21 cellular contexts compared by ENCODE assay signal in the genomic region with DNA sequence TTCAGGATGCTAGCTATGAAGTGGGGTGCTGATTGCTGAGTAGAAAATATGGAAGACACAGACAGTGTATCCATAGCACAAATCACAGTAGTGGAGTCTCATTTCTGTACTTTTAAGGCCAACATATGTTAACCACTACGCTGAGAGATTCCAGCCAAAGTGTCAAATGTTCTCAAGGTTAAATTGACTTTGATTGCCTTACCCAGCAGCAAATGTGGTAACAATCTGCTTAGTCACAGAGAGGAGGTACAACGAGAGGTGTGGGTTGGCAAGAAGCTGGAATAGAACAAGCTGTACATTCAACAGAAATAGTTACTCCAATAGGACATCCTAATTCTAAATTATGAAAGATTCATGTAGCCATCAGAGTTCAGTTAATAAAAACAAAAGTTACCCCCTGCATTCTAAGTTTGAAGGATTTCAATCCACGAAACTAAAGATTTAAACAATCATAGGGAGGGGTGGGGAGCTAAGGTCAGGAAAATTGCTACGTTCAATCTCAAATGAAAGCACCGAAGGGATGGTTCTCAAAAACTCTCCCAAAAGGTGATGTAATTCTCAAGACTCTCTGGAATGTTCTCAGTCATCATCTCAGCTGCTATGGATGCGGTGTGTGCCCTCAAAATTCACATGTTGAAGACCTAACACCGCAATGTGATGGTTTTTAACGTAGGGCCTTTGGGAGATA.
DNase-seq lines count a peak whose midpoint lies in the region; ATAC-seq and TF ChIP-seq lines count a peak whose summit lies in the region.
"Had no signal": no experiment of that assay in that cellular context is flagged by ENCODE, and none has a peak within 500 bp of the region (broad histone marks: within the 10 kb centered on the region; RNA-seq: fewer than 3 reads in every experiment).

No MANE protein-coding gene starts in this region.

- ATAC-seq in HG02571 (IDR thresholded peaks at IDR 0.05; ENCODE audit: unreplicated experiment), result no peak
- no peak for ATAC-seq in GM18517 (IDR thresholded peaks at IDR 0.05; ENCODE audit: unreplicated experiment)
- no peak for ATAC-seq in HG02973 (IDR thresholded peaks at IDR 0.05; ENCODE audit: unreplicated experiment)
- ATAC-seq: activated CD4-positive, alpha-beta T cell treated with anti-CD3 and anti-CD28 coated beads for 36 hours; activated naive CD4-positive, alpha-beta T cell treated with anti-CD3 and anti-CD28 coated beads, Interleukin-2, amount 50 U/mL, for 72 hours; body of pancreas; psoas muscle; T-cell had no signal

- no peak for TF ChIP-seq CTCF in fibroblast of villous mesenchyme (IDR thresholded peaks at IDR 0.05; ENCODE audit: insufficient read depth, low read depth, low read length)

- DNase-seq in LHCN-M2 (ENCODE audit: low read depth), result peak; percentile 62
- peak; percentile 81 for DNase-seq in amniotic epithelial cell (ENCODE audit: low read depth)
- DNase-seq in fibroblast of villous mesenchyme (ENCODE audit: low read depth), result peak; percentile 16
- DNase-seq in renal cortical epithelial cell (ENCODE audit: low read depth), result peak; percentile 57
- DNase-seq: activated CD4-positive, alpha-beta T cell treated with anti-CD3 and anti-CD28 coated beads for 36 hours; body of pancreas; CD8-positive, alpha-beta memory T cell; DMS79; foreskin melanocyte; naive B cell; NCI-H1105; NCI-H774; psoas muscle; SHP77; spleen; stimulated activated CD4-positive, alpha-beta T cell treated with anti-CD3 and anti-CD28 coated beads, Interleukin-4, amount 100 ng/mL, for 24 hours; T-cell had no signal

- no peak overlapping the region for H3K4me3 ChIP-seq in fibroblast of villous mesenchyme (ENCODE audit: low read depth, low read length)
- H3K4me3 ChIP-seq: body of pancreas, psoas muscle, spleen had no signal

Comparison
In these comparisons a context has a peak if more than half of its experiments do, and no peak if none do; other contexts are left out.
1. DNase-seq: peak in every context shown above with its lines; median percentile 81 in amniotic epithelial cell; 62 in LHCN-M2; 57 in renal cortical epithelial cell; 16 in fibroblast of villous mesenchyme.